In the genomic region with DNA sequence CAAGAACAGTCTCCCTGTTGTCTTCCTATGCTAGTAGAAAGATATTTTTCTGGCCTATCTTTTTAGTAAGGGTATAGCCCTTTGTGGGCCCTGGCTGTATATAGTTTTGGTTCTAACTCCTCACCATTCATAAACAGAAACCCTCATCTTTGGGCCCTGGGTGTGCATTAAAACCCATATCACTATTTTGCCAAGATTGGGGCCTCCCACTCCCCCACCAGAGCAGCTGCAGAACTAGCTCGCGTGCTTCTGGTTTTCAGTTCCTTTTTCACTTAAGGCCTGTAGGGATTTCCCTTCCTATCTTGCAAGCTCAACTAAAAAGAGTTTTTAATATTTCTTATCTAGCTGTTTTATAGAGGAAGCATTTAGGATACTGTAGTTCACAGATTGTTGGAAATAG, we compare ENCODE assay signal across 10 cellular contexts.
DNase-seq lines count a peak whose midpoint lies in the region; ATAC-seq, FAIRE-seq and TF ChIP-seq lines count a peak whose summit lies in the region.
"Had no signal": no experiment of that assay in that cellular context is flagged by ENCODE, and none has a peak within 500 bp of the region (broad histone marks: within the 10 kb centered on the region; RNA-seq: fewer than 3 reads in every experiment).

No MANE protein-coding gene starts in this region.

- H3K27me3 ChIP-seq in GM06990 (replicated peaks; ENCODE audit: control insufficient read depth, insufficient read depth, low read length) (no peaks in the 10 kb centered on the region), mammary epithelial cell (ENCODE audit: insufficient read depth, low read length) (no peaks in the 10 kb centered on the region)

- H3K4me2 ChIP-seq in mammary epithelial cell (ENCODE audit: insufficient read depth, low read depth, low read length), result no peak overlapping the region

- H3K36me3 ChIP-seq in GM06990 (ENCODE audit: control insufficient read depth, insufficient read depth, low read length) (peaks cover 23% of the 10 kb centered on the region), mammary epithelial cell (ENCODE audit: insufficient read depth, low read length) (no peaks in the 10 kb centered on the region)

- H3K4me3 ChIP-seq in GM06990 (replicated peaks; ENCODE audit: low read depth, low read length) (peak overlapping the region; percentile 15), mammary epithelial cell (replicated peaks in 1 of 3; ENCODE audit: insufficient read depth in 1 of 3, low read depth in 2 of 3, low read length in 3 of 3) (no peak overlapping the region)

- DNase-seq in GM06990 (ENCODE audit: extremely low read depth, insufficient read length) (peak; percentile 74), urothelium cell line (ENCODE audit: low spot score) (no peak), mammary epithelial cell (no peak), HT-29 (ENCODE audit: low spot score) (no peak)
- no peak for DNase-seq in activated T-helper 1 cell treated with anti-CD3 and anti-CD28 coated beads, Interleukin-12 subunit alpha, Interleukin-12 subunit beta, Interleukin-2, Interleukin-4 antibody, amounts not matched to agents 30 ng/mL and 10 ng/mL and 1 ng/mL, durations not matched to agents 14 hours and 24 hours and 36 hours (ENCODE audit: low spot score)
- no peak for DNase-seq in activated CD8-positive, alpha-beta memory T cell treated with anti-CD3 and anti-CD28 coated beads, Interleukin-2, amount 50 U/mL, for 4 hours

- dilution Hi-C loops in mammary epithelial cell (cut with HindIII; ENCODE audit: low sequenced_read_pairs), result no loop called here

- no peak overlapping the region for H3K27ac ChIP-seq in mammary epithelial cell (ENCODE audit: insufficient read depth, low read depth, low read length)

- peak overlapping the region; percentile 31 for H3K27ac Mint-ChIP-seq in activated T-helper 1 cell treated with anti-CD3 and anti-CD28 coated beads, Interleukin-12 subunit alpha, Interleukin-12 subunit beta, Interleukin-2, Interleukin-4 antibody, amounts not matched to agents 30 ng/mL and 10 ng/mL and 1 ng/mL, durations not matched to agents 14 hours and 24 hours and 36 hours

- TF ChIP-seq CTCF in GM06990 (IDR thresholded peaks at IDR 0.05; ENCODE audit: insufficient read depth, low read length, poor library complexity, severe bottlenecking) (no peak), mammary epithelial cell (conservative IDR thresholded peaks at IDR 0.05 in 1 of 2, IDR thresholded peaks at IDR 0.05 in 1 of 2; ENCODE audit: extremely low read depth in 1 of 2, insufficient read depth in 1 of 2, low read depth in 1 of 2, low read length in 2 of 2) (no peak)

- no peak overlapping the region for H3K9ac ChIP-seq in mammary epithelial cell (ENCODE audit: insufficient read depth, low read length)

- no TSS peak for BruUV-seq in mammary epithelial cell (replicated peaks; lab: Mats Ljungman, UMichigan)

- intact Hi-C loops in activated T-helper 1 cell treated with anti-CD3 and anti-CD28 coated beads, Interleukin-12 subunit alpha, Interleukin-12 subunit beta, Interleukin-2, Interleukin-4 antibody, amounts not matched to agents 30 ng/mL and 10 ng/mL and 1 ng/mL, durations not matched to agents 14 hours and 24 hours and 36 hours (cut with micrococcal nuclease), result loop anchor here (1.0 to 10.0 kb wide), 6 partner anchors 46 to 436 kb away; a partner anchor contains a TSS
- intact Hi-C loops in mammary epithelial cell (cut with micrococcal nuclease), result loop anchor here (10.0 kb wide), 2 partner anchors 346 to 436 kb away; a partner anchor contains a TSS

- H3K4me1 ChIP-seq in mammary epithelial cell (ENCODE audit: insufficient read depth, low read length), result peaks cover 9% of the 10 kb centered on the region

- no peaks in the 10 kb centered on the region for H3K9me3 Mint-ChIP-seq in activated T-helper 1 cell treated with anti-CD3 and anti-CD28 coated beads, Interleukin-12 subunit alpha, Interleukin-12 subunit beta, Interleukin-2, Interleukin-4 antibody, amounts not matched to agents 30 ng/mL and 10 ng/mL and 1 ng/mL, durations not matched to agents 14 hours and 24 hours and 36 hours
- H3K9me3 Mint-ChIP-seq: neural crest cell had no signal

- FAIRE-seq in urothelium cell line (lab: Jason Lieb, UNC), result no peak
- FAIRE-seq: G401.6 had no signal

- no peak overlapping the region for H3K4me3 Mint-ChIP-seq in activated T-helper 1 cell treated with anti-CD3 and anti-CD28 coated beads, Interleukin-12 subunit alpha, Interleukin-12 subunit beta, Interleukin-2, Interleukin-4 antibody, amounts not matched to agents 30 ng/mL and 10 ng/mL and 1 ng/mL, durations not matched to agents 14 hours and 24 hours and 36 hours
- H3K4me3 Mint-ChIP-seq: neural crest cell had no signal

- CTCF ChIA-PET in mammary epithelial cell (lab: Charles Lee; ENCODE audit: low non-redundant PET), result no interaction called here

- in situ Hi-C loops in mammary epithelial cell (cut with MboI; ENCODE audit: low sequenced_read_pairs in 2 of 2), result loop anchor here (10.0 kb wide), 2 partner anchors 256 to 266 kb away; a partner anchor contains a TSS

- H2AFZ ChIP-seq in mammary epithelial cell (ENCODE audit: low read depth, low read length), result no peak overlapping the region

- peaks cover 30% of the 10 kb centered on the region for H3K4me1 Mint-ChIP-seq in activated T-helper 1 cell treated with anti-CD3 and anti-CD28 coated beads, Interleukin-12 subunit alpha, Interleukin-12 subunit beta, Interleukin-2, Interleukin-4 antibody, amounts not matched to agents 30 ng/mL and 10 ng/mL and 1 ng/mL, durations not matched to agents 14 hours and 24 hours and 36 hours (ENCODE audit: low read depth)

- H3K27me3 Mint-ChIP-seq in activated T-helper 1 cell treated with anti-CD3 and anti-CD28 coated beads, Interleukin-12 subunit alpha, Interleukin-12 subunit beta, Interleukin-2, Interleukin-4 antibody, amounts not matched to agents 30 ng/mL and 10 ng/mL and 1 ng/mL, durations not matched to agents 14 hours and 24 hours and 36 hours (ENCODE audit: insufficient read depth), result no peaks in the 10 kb centered on the region

- no peaks in the 10 kb centered on the region for H3K79me2 ChIP-seq in mammary epithelial cell (ENCODE audit: insufficient read depth, low read length)

- ATAC-seq in GM19395 (IDR thresholded peaks at IDR 0.05; ENCODE audit: unreplicated experiment) (peak; percentile 78), HG03159 (IDR thresholded peaks at IDR 0.05; ENCODE audit: unreplicated experiment) (peak; percentile 77)

- no peaks in the 10 kb centered on the region for H3K9me3 ChIP-seq in mammary epithelial cell (replicated peaks; ENCODE audit: insufficient read depth, low read length)

- 89% methylated on average over 2 of the region's 2 CpGs for WGBS in mammary epithelial cell (ENCODE audit: low coverage, missing lambda C conversion rate)

- peaks cover 15% of the 10 kb centered on the region for H3K36me3 Mint-ChIP-seq in activated T-helper 1 cell treated with anti-CD3 and anti-CD28 coated beads, Interleukin-12 subunit alpha, Interleukin-12 subunit beta, Interleukin-2, Interleukin-4 antibody, amounts not matched to agents 30 ng/mL and 10 ng/mL and 1 ng/mL, durations not matched to agents 14 hours and 24 hours and 36 hours (ENCODE audit: low read depth)

- no peaks in the 10 kb centered on the region for H4K20me1 ChIP-seq in mammary epithelial cell (ENCODE audit: insufficient read depth, low read length)
